20 cellular contexts compared by ENCODE assay signal in genomic region chr11:125454047-125454446, GRCh38. TPM values are rescaled to one million over a fixed set of nuclear protein-coding genes. Genes with fewer than 3 reads are reported as not detected.
A peak's percentile ranks its signal among the peaks of the same experiment; 100 is the strongest.
DNase-seq lines count a peak whose midpoint lies in the region; TF ChIP-seq lines count a peak whose summit lies in the region.
"Had no signal": no experiment of that assay in that cellular context is flagged by ENCODE, and none has a peak within 500 bp of the region (broad histone marks: within the 10 kb centered on the region; RNA-seq: fewer than 3 reads in every experiment).

No MANE protein-coding gene starts in this region.

- H3K4me1 Mint-ChIP-seq in osteocyte (ENCODE audit: unreplicated experiment): peaks cover 28% of the 10 kb centered on the region

- H3K27me3 Mint-ChIP-seq in osteocyte (ENCODE audit: unreplicated experiment): no peaks in the 10 kb centered on the region
- H3K27me3 Mint-ChIP-seq: B cell had no signal

- no peak overlapping the region for H3K27ac Mint-ChIP-seq in osteocyte (ENCODE audit: unreplicated experiment)
- H3K27ac Mint-ChIP-seq: B cell, CD14-positive monocyte had no signal

- no peak for TF ChIP-seq CTCF in osteocyte (IDR thresholded peaks at IDR 0.05)

- DNase-seq in ELF-1 (ENCODE audit: low read depth, low spot score) (peak; percentile 22), erythroblast (lab: John Stamatoyannopoulos, UW) (peak; percentile 70 to 84), osteocyte (ENCODE audit: extremely low spot score, unreplicated experiment) (peak; percentile 48), caudate nucleus (lab: John Stamatoyannopoulos, UW) (no peak), NCI-H446 (lab: John Stamatoyannopoulos, UW) (no peak)
- DNase-seq in stimulated activated CD4-positive, alpha-beta T cell treated with anti-CD3 and anti-CD28 coated beads, Interleukin-12 subunit alpha, Interleukin-12 subunit beta, amount 100 ng/mL, for 4 hours: no peak
- DNase-seq: DMS79, H7, KBM-7, NCI-H1092, NCI-H146, NCI-H2029, NCI-H2171, NCI-H345, NCI-H524 treated with DMSO at 0.1 percent for 48 hours, NCI-H82, Peyer's patch had no signal

- TF ChIP-seq POLR2A in erythroblast (IDR thresholded peaks at IDR 0.05; ENCODE audit: low read length): no peak

- H3K4me3 Mint-ChIP-seq in osteocyte (ENCODE audit: unreplicated experiment): no peak overlapping the region
- H3K4me3 Mint-ChIP-seq: B cell, CD14-positive monocyte had no signal

- peak overlapping the region; percentile 42 for H3K27ac ChIP-seq in angular gyrus (ENCODE audit: low read depth, low read length)
- H3K27ac ChIP-seq in caudate nucleus (ENCODE audit: low read depth, low read length): no peak overlapping the region
- H3K27ac ChIP-seq: Peyer's patch had no signal

- no peaks in the 10 kb centered on the region for H3K9me3 Mint-ChIP-seq in osteocyte (ENCODE audit: unreplicated experiment)
- H3K9me3 Mint-ChIP-seq: CD14-positive monocyte had no signal

- no peaks in the 10 kb centered on the region for H3K36me3 Mint-ChIP-seq in osteocyte (ENCODE audit: unreplicated experiment)
- H3K36me3 Mint-ChIP-seq: CD14-positive monocyte had no signal

RNA-seq across cellular contexts. Expression of gene FEZ1, which starts 42.0 kb away (rescaled TPM):
- 35.4 and 35.7 TPM in 2 replicates for total RNA-seq in osteocyte

Comparison
In these comparisons a context has a peak if more than half of its experiments do, and no peak if none do; other contexts are left out.
1. DNase-seq: peak in ELF-1 (single experiment), erythroblast (2 of 2) and osteocyte (single experiment); none in caudate nucleus (0 of 61), stimulated activated CD4-positive, alpha-beta T cell treated with anti-CD3 and anti-CD28 coated beads, Interleukin-12 subunit alpha, Interleukin-12 subunit beta, amount 100 ng/mL, for 4 hours (single experiment) and NCI-H446 (0 of 2).